In the genomic region with DNA sequence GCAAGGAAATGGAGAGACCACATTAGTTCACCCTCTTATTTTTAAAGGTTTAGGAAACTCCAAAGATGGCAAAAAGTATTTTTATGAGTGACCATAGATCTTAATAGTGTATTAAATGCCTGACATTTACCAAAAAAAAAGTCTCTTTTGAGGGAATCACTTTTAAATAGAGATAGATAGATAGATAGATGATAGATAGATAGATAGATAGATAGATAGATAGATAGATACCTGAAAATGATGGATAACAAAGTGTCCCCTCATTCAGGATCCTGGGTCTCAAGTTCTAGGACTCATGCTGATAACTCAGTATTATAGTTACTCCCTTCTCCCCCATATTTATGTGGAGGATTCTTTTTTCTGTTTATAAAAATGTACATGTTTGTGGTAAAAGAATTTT, we compare ENCODE assay signal across 29 cellular contexts. TPM values are rescaled to one million over a fixed set of nuclear protein-coding genes. Genes with fewer than 3 reads are reported as not detected.
DNase-seq lines count a peak whose midpoint lies in the region; ATAC-seq, FAIRE-seq and TF ChIP-seq lines count a peak whose summit lies in the region.
"Had no signal": no experiment of that assay in that cellular context is flagged by ENCODE, and none has a peak within 500 bp of the region (broad histone marks: within the 10 kb centered on the region; RNA-seq: fewer than 3 reads in every experiment).

No MANE protein-coding gene starts in this region.

- no peak for TF ChIP-seq RAD21 in K562 (CRISPR knock-in tag; conservative IDR thresholded peaks at IDR 0.05 in 1 of 2, IDR thresholded peaks at IDR 0.05 in 1 of 2)

- no peaks in the 10 kb centered on the region for H3K9me1 ChIP-seq in K562 (ENCODE audit: control insufficient read depth, insufficient read depth, low read length)

- H3K4me3 ChIP-seq in K562: no peak overlapping the region
- H3K4me3 ChIP-seq: A549; BLaER1; BLaER1 treated with 17β-estradiol and CSF1 and Interleukin-3, amounts not matched to agents 10 nM and 100 nM had no signal

- H3K79me2 ChIP-seq in K562 (ENCODE audit: control insufficient read depth, insufficient read depth, low read length): no peaks in the 10 kb centered on the region

- H3K27ac ChIP-seq in K562 (ENCODE audit: extremely low read depth, low read depth, low read length): no peak overlapping the region
- H3K27ac ChIP-seq: 22Rv1; A549; BLaER1; BLaER1 treated with 17β-estradiol and CSF1 and Interleukin-3, amounts not matched to agents 10 nM and 100 nM; C4-2B had no signal

- H3K9me3 ChIP-seq in K562 (replicated peaks; ENCODE audit: control insufficient read depth, insufficient read depth, low read depth, low read length): no peaks in the 10 kb centered on the region
- H3K9me3 ChIP-seq: A549; BE2C; BLaER1; BLaER1 treated with 17β-estradiol and CSF1 and Interleukin-3, amounts not matched to agents 10 nM and 100 nM; Caco-2 had no signal

- no peak overlapping the region for H2AFZ ChIP-seq in K562 (ENCODE audit: low read depth, low read length)

- TF ChIP-seq CTCF in K562 (IDR thresholded peaks at IDR 0.05 in 2 of 3, conservative IDR thresholded peaks at IDR 0.05 in 1 of 3; ENCODE audit: insufficient read depth in 2 of 3, low read depth in 1 of 3, low read length in 3 of 3): no peak

- intact Hi-C loops in K562 (cut with micrococcal nuclease): no loop called here

- BruUV-seq in K562 (replicated peaks; lab: Mats Ljungman, UMichigan): no TSS peak

- POLR2A ChIA-PET in K562 (lab: Yijun Ruan, JAX): interaction anchor here (0.6 kb wide), 1 partner anchor 171 kb away, joined by 4 read pairs; no protein-coding TSS in a partner anchor

- H3K9ac ChIP-seq in K562 (ENCODE audit: insufficient read depth in 1 of 2, low read depth in 2 of 2, low read length in 2 of 2): no peak overlapping the region
- H3K9ac ChIP-seq: BLaER1; BLaER1 treated with 17β-estradiol and CSF1 and Interleukin-3, amounts not matched to agents 10 nM and 100 nM had no signal

- H4K20me1 ChIP-seq in K562 (replicated peaks; ENCODE audit: control insufficient read depth, insufficient read depth, low read length): no peaks in the 10 kb centered on the region
- H4K20me1 ChIP-seq: BLaER1; BLaER1 treated with 17β-estradiol and CSF1 and Interleukin-3, amounts not matched to agents 10 nM and 100 nM had no signal

- H3K4me2 ChIP-seq in K562 (ENCODE audit: insufficient read depth, low read length): no peak overlapping the region
- H3K4me2 ChIP-seq: A549; BLaER1; BLaER1 treated with 17β-estradiol and CSF1 and Interleukin-3, amounts not matched to agents 10 nM and 100 nM had no signal

- TF ChIP-seq POLR2A in K562 (conservative IDR thresholded peaks at IDR 0.05): no peak

- ATAC-seq in K562 (no peak), GM18502 (IDR thresholded peaks at IDR 0.05; ENCODE audit: poor library complexity, unreplicated experiment) (no peak)
- ATAC-seq: A549; CD8-positive, alpha-beta T cell had no signal

- peaks cover 31% of the 10 kb centered on the region; the same call in 2 of the 3 replicates for H3K36me3 ChIP-seq in K562 (ENCODE audit: control insufficient read depth, insufficient read depth, low read length)

- peaks cover 4 to 25% of the 10 kb centered on the region in 2 experiments; a peak in 4 of 5 replicates for H3K4me1 ChIP-seq in K562 (replicated peaks in 1 of 2; ENCODE audit: control insufficient read depth in 2 of 2, insufficient read depth in 2 of 2, low read length in 2 of 2)
- H3K4me1 ChIP-seq: A549; BE2C; BLaER1; BLaER1 treated with 17β-estradiol and CSF1 and Interleukin-3, amounts not matched to agents 10 nM and 100 nM; Caco-2 had no signal

- in situ Hi-C loops in K562 (cut with MboI): no loop called here

- no peak for FAIRE-seq in K562 (lab: Jason Lieb, UNC)
- FAIRE-seq: A204.1, A549, D721Med had no signal

- CTCF ChIA-PET in K562 (lab: Yijun Ruan, JAX; ENCODE audit: low intra/inter-chr PET ratio): no interaction called here

- H3K27me3 ChIP-seq in K562 (ENCODE audit: control insufficient read depth in 2 of 2, insufficient read depth in 2 of 2, low read length in 2 of 2): no peaks in the 10 kb centered on the region
- H3K27me3 ChIP-seq: BE2C; BLaER1; BLaER1 treated with 17β-estradiol and CSF1 and Interleukin-3, amounts not matched to agents 10 nM and 100 nM had no signal

- DNase-seq in K562 (ENCODE audit: extremely low read depth in 1 of 4, low spot score in 3 of 4): no peak
- DNase-seq: 8988T; ACHN; AML-193; BE2C; C1 segment of cervical spinal cord; Caco-2; Calu3; CD4-positive, alpha-beta memory T cell; CD4-positive, alpha-beta T cell; CD4-positive, CD25-positive, alpha-beta regulatory T cell; CD8-positive, alpha-beta memory T cell; CD8-positive, alpha-beta T cell; COR-L47; DMS 273 treated with DMSO at 0.1 percent for 48 hours; DMS153; DMS53; DMS79; DMS79 treated with DMSO at 0.1 percent for 48 hours; DND-41; EL had no signal

- no peak for TF ChIP-seq EP300 in K562 (IDR thresholded peaks at IDR 0.05; ENCODE audit: low read length)

TF ChIP-seq in K562, 482 proteins besides CTCF, POLR2A, EP300 and RAD21:
- TF ChIP-seq HDAC8 (tag; IDR thresholded peaks at IDR 0.05): no peak
- TF ChIP-seq GATAD2B (IDR thresholded peaks at IDR 0.05; ENCODE audit: borderline replicate concordance): peak; percentile 38; the same call in 1 of the 2 replicates
- no peak for TF ChIP-seq TCF7L2 (IDR thresholded peaks at IDR 0.05; ENCODE audit: low read depth, low read length)
- TF ChIP-seq DACH1 (IDR thresholded peaks at IDR 0.05; ENCODE audit: partially characterized antibody): peak; percentile 91

RNA-seq across cellular contexts. Expression of a gene that starts 52.8 kb away (rescaled TPM):
- 47.3 and 56.4 TPM in 2 replicates for total RNA-seq in K562 (2011; cell fraction: chromatin; rRNA removed; ENCODE audit: low replicate concordance)
- 21.8 and 22.8 TPM in 2 replicates for total RNA-seq in K562 (2011; cell fraction: nucleolus; rRNA removed)
- total RNA-seq in K562 (2011; cell fraction: nucleoplasm; rRNA removed): 34.2 and 47.6 TPM in 2 replicates
- 16.0 and 17.1 TPM in 2 replicates for total RNA-seq in K562 (2014; rRNA removed)
- total RNA-seq in K562 (2014; rRNA removed; fragmentation: Illumina TruSeq; extraction: Trizol): 25.3 and 25.5 TPM in 2 replicates
- total RNA-seq in K562 (2015; rRNA removed; fragmentation: Illumina TruSeq; extraction: Trizol): 20.1 and 21.1 TPM in 2 replicates
- total RNA-seq in K562 (2021): 32.5 and 38.1 TPM in 2 replicates
- 22.8 and 35.0 TPM in 2 replicates for polyA plus RNA-seq in K562 (2011; rRNA removed)
- 17.8 and 20.1 TPM in 2 replicates for polyA plus RNA-seq in K562 (2011; cell fraction: cytosol; rRNA removed)
- polyA plus RNA-seq in K562 (2011; cell fraction: nucleus; rRNA removed): 25.5 and 34.7 TPM in 2 replicates
- 12.2 and 14.5 TPM in 2 replicates for polyA plus RNA-seq in K562 (2012)
- polyA plus RNA-seq in K562 (2014; fragmentation: Illumina TruSeq; extraction: Trizol): 23.5 and 23.6 TPM in 2 replicates
- 1 to 10 TPM; 4.1 to 5.9 TPM for polyA plus RNA-seq in K562 (2014; fragmentation: Nextera tagmentation; extraction: Ambion mirVana)
- polyA plus RNA-seq in K562 (2014; rRNA removed): 17.5 and 22.4 TPM in 2 replicates
- polyA minus RNA-seq in K562 (2011; rRNA and poly(A)+ RNA removed): 28.9 and 51.2 TPM in 2 replicates
- polyA minus RNA-seq in K562 (2011; cell fraction: cytosol; rRNA and poly(A)+ RNA removed): 19.7 and 27.7 TPM in 2 replicates
- 10.6 and 16.6 TPM in 2 replicates for polyA minus RNA-seq in K562 (2011; cell fraction: nucleus; rRNA and poly(A)+ RNA removed)
